ENCODE assay signal across 23 cellular contexts in the genomic region with DNA sequence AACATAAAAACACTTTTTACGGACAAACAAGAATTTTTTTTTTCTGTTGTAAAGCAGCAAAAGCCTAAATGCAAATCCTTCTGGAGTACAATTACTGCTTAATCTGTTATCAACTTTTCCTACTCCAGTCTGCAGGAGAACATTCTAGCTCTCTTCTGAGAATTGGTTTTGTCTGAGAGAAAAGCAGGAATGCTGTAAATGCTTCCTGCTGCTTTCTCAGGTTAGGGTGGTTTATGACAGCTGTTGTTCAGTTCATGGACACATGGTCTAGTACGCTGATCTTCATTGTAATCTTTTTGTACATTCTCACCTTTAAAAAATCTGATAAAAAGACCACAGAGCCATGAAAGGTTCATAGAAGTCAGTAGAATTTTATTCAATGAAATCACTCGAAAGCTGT.
DNase-seq lines count a peak whose midpoint lies in the region; ATAC-seq and TF ChIP-seq lines count a peak whose summit lies in the region.
"Had no signal": no experiment of that assay in that cellular context is flagged by ENCODE, and none has a peak within 500 bp of the region (broad histone marks: within the 10 kb centered on the region; RNA-seq: fewer than 3 reads in every experiment).

No MANE protein-coding gene starts in this region.

- no peak for TF ChIP-seq POLR2A in esophagus muscularis mucosa (IDR thresholded peaks at IDR 0.05; ENCODE audit: low read depth)

- H3K4me3 ChIP-seq in esophagus muscularis mucosa (no peak overlapping the region), stomach smooth muscle (ENCODE audit: low read length in 2 of 2) (no peak overlapping the region)
- H3K4me3 ChIP-seq: A549, PC-9, SJSA1 had no signal

- in situ Hi-C loops in G401 (cut with HindIII; ENCODE audit: low sequenced_read_pairs), result no loop called here

- no peak for TF ChIP-seq CTCF in esophagus muscularis mucosa (IDR thresholded peaks at IDR 0.05)

- ATAC-seq in GM21619 (IDR thresholded peaks at IDR 0.05; ENCODE audit: unreplicated experiment), result no peak
- ATAC-seq: A549, HCT116, Right ventricle myocardium inferior had no signal

- H3K9ac ChIP-seq in stomach smooth muscle (ENCODE audit: low read length in 2 of 2), result no peak overlapping the region

- H3K27ac ChIP-seq in esophagus muscularis mucosa (replicated peaks in 1 of 4) (peak overlapping the region; percentile 62 to 79 (median 64)), stomach smooth muscle (ENCODE audit: low read length) (peak overlapping the region; percentile 8)
- H3K27ac ChIP-seq: A549, PC-9, SJSA1 had no signal

- peaks cover 0 to 5% (median 2%) of the 10 kb centered on the region in 4 donors for H3K9me3 ChIP-seq in esophagus muscularis mucosa
- peaks cover 4 to 5% of the 10 kb centered on the region in 2 donors for H3K9me3 ChIP-seq in stomach smooth muscle (ENCODE audit: control insufficient read depth in 2 of 2, low read length in 2 of 2)
- H3K9me3 ChIP-seq: A549, SJSA1 had no signal

- TF ChIP-seq EP300 in esophagus muscularis mucosa (IDR thresholded peaks at IDR 0.05), result no peak

- intact Hi-C loops in esophagus muscularis mucosa (cut with DNase I) (loop anchor here (10.0 kb wide), 1 partner anchor 314 kb away; the partner anchor contains the start of gene CAMK2D), posterior vena cava (cut with DNase I) (loop anchor here in 1 of 2 donors (10.0 kb wide), 1 partner anchor 56 kb away; no protein-coding TSS in a partner anchor)

- H3K27me3 ChIP-seq in esophagus muscularis mucosa, result no peaks in the 10 kb centered on the region
- H3K27me3 ChIP-seq in stomach smooth muscle (ENCODE audit: control insufficient read depth in 1 of 2, insufficient read depth in 2 of 2, low read length in 2 of 2), result no peaks in the 10 kb centered on the region
- H3K27me3 ChIP-seq: SJSA1 had no signal

- H3K4me1 ChIP-seq in esophagus muscularis mucosa (peaks cover 27 to 80% (median 72%) of the 10 kb centered on the region in 4 donors), stomach smooth muscle (ENCODE audit: control insufficient read depth, insufficient read depth, low read length) (peaks cover 4% of the 10 kb centered on the region)

- H3K36me3 ChIP-seq in esophagus muscularis mucosa, result peaks cover 0 to 4% (median under 1%) of the 10 kb centered on the region in 4 donors
- H3K36me3 ChIP-seq in stomach smooth muscle (ENCODE audit: control insufficient read depth in 2 of 2, insufficient read depth in 2 of 2, low read length in 2 of 2), result no peaks in the 10 kb centered on the region
- H3K36me3 ChIP-seq: SJSA1 had no signal

- 91% methylated on average over 3 of the region's 3 CpGs for WGBS in esophagus muscularis mucosa

- DNase-seq in G401 (ENCODE audit: low spot score), result peak; percentile 49
- peak; percentile 70 for DNase-seq in LHCN-M2 (ENCODE audit: low read depth)
- DNase-seq in esophagus muscularis mucosa (ENCODE audit: extremely low spot score), result no peak
- DNase-seq in T-helper 9 cell, result no peak
- DNase-seq in posterior vena cava (ENCODE audit: low spot score), result no peak
- DNase-seq: CD4-positive, alpha-beta memory T cell; COR-L47; DMS53; Kasumi-1; MV-4-11; NCI-H1105; NCI-H146; NCI-H1930; NCI-H2107; NCI-H2227 treated with DMSO at 0.1 percent for 48 hours; NCI-H526 treated with DMSO at 0.1 percent for 48 hours; PC-9 had no signal

Comparison
In these comparisons a context has a peak if more than half of its experiments do, and no peak if none do; other contexts are left out.
1. DNase-seq: peak in G401 (single experiment) and LHCN-M2 (single experiment); none in esophagus muscularis mucosa (single experiment), T-helper 9 cell (single experiment) and posterior vena cava (single experiment).